Comparison of ENCODE assay signal across 8 cellular contexts in genomic region chr5:139385061-139385889, GRCh38. TPM values are rescaled to one million over a fixed set of nuclear protein-coding genes. Genes with fewer than 3 reads are reported as not detected.
DNase-seq lines count a peak whose midpoint lies in the region; ATAC-seq and TF ChIP-seq lines count a peak whose summit lies in the region.

No MANE protein-coding gene starts in this region.

- peak; percentile 56 for DNase-seq in activated CD4-positive, alpha-beta T cell treated with anti-CD3 and anti-CD28 coated beads, Interleukin-2, amount 10 ng/mL, durations not matched to agents 7 days and 5 days
- no peak for DNase-seq in activated CD4-positive, alpha-beta T cell treated with anti-CD3 and anti-CD28 coated beads, Interleukin-2, amount 50 U/mL, for 4 hours
- DNase-seq in RWPE2 (ENCODE audit: low spot score): peak; percentile 45
- DNase-seq in esophagus muscularis mucosa (ENCODE audit: extremely low spot score): no peak
- no peak for DNase-seq in thoracic aorta (ENCODE audit: low spot score)
- no peak for DNase-seq in NCI-H446 treated with DMSO at 0.1 percent for 48 hours (lab: John Stamatoyannopoulos, UW)
- no peak for DNase-seq in NCI-H2107 (lab: John Stamatoyannopoulos, UW)

- H3K36me3 ChIP-seq in RWPE2 (ENCODE audit: low read depth) (no peaks in the 10 kb centered on the region), esophagus muscularis mucosa (peaks cover 0 to 10% (median 0%) of the 10 kb centered on the region in 4 donors), thoracic aorta (no peaks in the 10 kb centered on the region)

- peak overlapping the region; percentile 94 for H3K27ac Mint-ChIP-seq in activated CD4-positive, alpha-beta T cell treated with anti-CD3 and anti-CD28 coated beads, Interleukin-2, amount 10 ng/mL, durations not matched to agents 7 days and 5 days

- H3K9me3 Mint-ChIP-seq in activated CD4-positive, alpha-beta T cell treated with anti-CD3 and anti-CD28 coated beads, Interleukin-2, amount 10 ng/mL, durations not matched to agents 7 days and 5 days: no peaks in the 10 kb centered on the region

- peak; percentile 54 for TF ChIP-seq CTCF in RWPE2 (IDR thresholded peaks at IDR 0.05; ENCODE audit: poor library complexity, severe bottlenecking)
- peak in 1 of 3 experiments; percentile 23 for TF ChIP-seq CTCF in esophagus muscularis mucosa (IDR thresholded peaks at IDR 0.05)
- no peak for TF ChIP-seq CTCF in thoracic aorta (IDR thresholded peaks at IDR 0.05)

- intact Hi-C loops in esophagus muscularis mucosa (cut with DNase I): no loop called here

- no peak for TF ChIP-seq POLR2A in esophagus muscularis mucosa (IDR thresholded peaks at IDR 0.05; ENCODE audit: low read depth)

- peaks cover 61% of the 10 kb centered on the region for H3K4me1 Mint-ChIP-seq in activated CD4-positive, alpha-beta T cell treated with anti-CD3 and anti-CD28 coated beads, Interleukin-2, amount 10 ng/mL, durations not matched to agents 7 days and 5 days

- CTCF ChIA-PET in activated CD4-positive, alpha-beta T cell treated with anti-CD3 and anti-CD28 coated beads, Interleukin-2, amount 10 ng/mL, durations not matched to agents 7 days and 5 days (lab: Charles Lee): interaction anchor here (0.7 to 1.6 kb wide), 4 partner anchors 11 to 832 kb away, joined by 3 to 6 read pairs (median 4); partner anchors contain the start of gene PAIP2

- no peak overlapping the region for H3K27ac ChIP-seq in RWPE2 (ENCODE audit: poor library complexity, severe bottlenecking)
- H3K27ac ChIP-seq in esophagus muscularis mucosa (replicated peaks in 1 of 4): peak overlapping the region; percentile 16 to 69 (median 50)
- H3K27ac ChIP-seq in thoracic aorta: no peak overlapping the region

- no peaks in the 10 kb centered on the region for H3K27me3 Mint-ChIP-seq in activated CD4-positive, alpha-beta T cell treated with anti-CD3 and anti-CD28 coated beads, Interleukin-2, amount 10 ng/mL, durations not matched to agents 7 days and 5 days

- ATAC-seq in RWPE2 (ENCODE audit: low read depth) (peak; percentile 51), thoracic aorta (ENCODE audit: insufficient number of reproducible peaks, low FRiP score, low read depth) (no peak), HG02884 (IDR thresholded peaks at IDR 0.05; ENCODE audit: unreplicated experiment) (no peak)

- WGBS in esophagus muscularis mucosa: 49% methylated on average over 7 of the region's 7 CpGs

- TF ChIP-seq EP300 in esophagus muscularis mucosa (IDR thresholded peaks at IDR 0.05): no peak

- H3K4me3 ChIP-seq in RWPE2 (ENCODE audit: severe bottlenecking) (peak overlapping the region; percentile 18), esophagus muscularis mucosa (peak overlapping the region; percentile 33 to 43 (median 41)), thoracic aorta (peak overlapping the region; percentile 66)

- H3K27me3 ChIP-seq in RWPE2 (ENCODE audit: insufficient read depth, poor library complexity, severe bottlenecking) (no peaks in the 10 kb centered on the region), esophagus muscularis mucosa (no peaks in the 10 kb centered on the region), thoracic aorta (replicated peaks; ENCODE audit: insufficient read depth) (no peaks in the 10 kb centered on the region)

- POLR2A ChIA-PET in activated CD4-positive, alpha-beta T cell treated with anti-CD3 and anti-CD28 coated beads, Interleukin-2, amount 10 ng/mL, durations not matched to agents 7 days and 5 days (lab: Charles Lee): no interaction called here

- peak overlapping the region; percentile 68 for H3K4me3 Mint-ChIP-seq in activated CD4-positive, alpha-beta T cell treated with anti-CD3 and anti-CD28 coated beads, Interleukin-2, amount 10 ng/mL, durations not matched to agents 7 days and 5 days

- H3K36me3 Mint-ChIP-seq in activated CD4-positive, alpha-beta T cell treated with anti-CD3 and anti-CD28 coated beads, Interleukin-2, amount 10 ng/mL, durations not matched to agents 7 days and 5 days (ENCODE audit: low read depth): no peaks in the 10 kb centered on the region

- no peaks in the 10 kb centered on the region for H3K9me3 ChIP-seq in RWPE2 (ENCODE audit: severe bottlenecking)
- H3K9me3 ChIP-seq in esophagus muscularis mucosa: no peaks in the 10 kb centered on the region
- H3K9me3 ChIP-seq in thoracic aorta: no peaks in the 10 kb centered on the region

- H3K4me1 ChIP-seq in RWPE2 (ENCODE audit: insufficient read depth, poor library complexity, severe bottlenecking) (peaks cover 14% of the 10 kb centered on the region), esophagus muscularis mucosa (peaks cover 11 to 28% (median 21%) of the 10 kb centered on the region in 4 donors), thoracic aorta (ENCODE audit: control insufficient read depth in 1 of 2, low read depth in 2 of 2) (peaks cover 3 to 13% of the 10 kb centered on the region in 2 donors)

RNA-seq across cellular contexts. Expression of gene SLC23A1, which starts 2.2 kb away (rescaled TPM):
- under 1 TPM; 0.75 to 0.77 TPM for total RNA-seq in activated CD4-positive, alpha-beta T cell treated with anti-CD3 and anti-CD28 coated beads, Interleukin-2, amount 10 ng/mL, durations not matched to agents 7 days and 5 days
- total RNA-seq in esophagus muscularis mucosa (not detected), thoracic aorta (not detected)

RNA-seq across cellular contexts. Expression of gene MZB1, which starts 4.4 kb away (rescaled TPM):
- 10 to 100 TPM; 12.7 to 13.4 TPM for total RNA-seq in activated CD4-positive, alpha-beta T cell treated with anti-CD3 and anti-CD28 coated beads, Interleukin-2, amount 10 ng/mL, durations not matched to agents 7 days and 5 days
- total RNA-seq in esophagus muscularis mucosa (under 1 TPM in 2 of 4 donors, not detected in 2; 0.78 to 0.99 TPM), thoracic aorta (not detected)

RNA-seq across cellular contexts. Expression of gene PROB1, which starts 9.6 kb away (rescaled TPM):
- total RNA-seq in activated CD4-positive, alpha-beta T cell treated with anti-CD3 and anti-CD28 coated beads, Interleukin-2, amount 10 ng/mL, durations not matched to agents 7 days and 5 days: 1 to 10 TPM; 3.3 to 3.4 TPM
- total RNA-seq in esophagus muscularis mucosa (10 to 100 TPM in 2 of 4 donors, 1 to 10 TPM in 2; 2.5 to 11.0 (median 7.8) TPM), thoracic aorta (1 to 10 TPM; 1.9 to 4.9 TPM)

RNA-seq across cellular contexts. Expression of gene SPATA24, which starts 18.6 kb away (rescaled TPM):
- 1 to 10 TPM; 5.5 to 7.2 TPM for total RNA-seq in activated CD4-positive, alpha-beta T cell treated with anti-CD3 and anti-CD28 coated beads, Interleukin-2, amount 10 ng/mL, durations not matched to agents 7 days and 5 days
- total RNA-seq in esophagus muscularis mucosa (1 to 10 TPM; 2.9 to 6.5 (median 4.8) TPM), thoracic aorta (10 to 100 TPM in 1 of 2 donors, 1 to 10 TPM in 1; 1.2 to 11.6 TPM)

RNA-seq across cellular contexts. Expression of gene PAIP2, which starts 43.6 kb away (rescaled TPM):
- total RNA-seq in activated CD4-positive, alpha-beta T cell treated with anti-CD3 and anti-CD28 coated beads, Interleukin-2, amount 10 ng/mL, durations not matched to agents 7 days and 5 days: 10 to 100 TPM; 87.0 to 96.0 TPM
- 100 to 1,000 TPM in 1 of 4 donors, 10 to 100 TPM in 3; 73.6 to 111 (median 97.0) TPM for total RNA-seq in esophagus muscularis mucosa
- total RNA-seq in thoracic aorta: 10 to 100 TPM; 53.9 to 65.6 TPM

Comparison
In these comparisons a context has a peak if more than half of its experiments do, and no peak if none do; other contexts are left out.
1. DNase-seq: peak in activated CD4-positive, alpha-beta T cell treated with anti-CD3 and anti-CD28 coated beads, Interleukin-2, amount 10 ng/mL, durations not matched to agents 7 days and 5 days (single experiment) and RWPE2 (single experiment); none in activated CD4-positive, alpha-beta T cell treated with anti-CD3 and anti-CD28 coated beads, Interleukin-2, amount 50 U/mL, for 4 hours (0 of 2), esophagus muscularis mucosa (single experiment), thoracic aorta (single experiment), NCI-H446 treated with DMSO at 0.1 percent for 48 hours (single experiment) and NCI-H2107 (single experiment).
2. H3K27ac ChIP-seq: peak in esophagus muscularis mucosa (4 of 4); none in RWPE2 (single experiment) and thoracic aorta (0 of 2).
3. RNA of gene MZB1, which starts 4.4 kb away (total RNA-seq): 12.7 to 13.4 TPM in activated CD4-positive, alpha-beta T cell treated with anti-CD3 and anti-CD28 coated beads, Interleukin-2, amount 10 ng/mL, durations not matched to agents 7 days and 5 days; 0.78 to 0.99 TPM in esophagus muscularis mucosa and not detected in thoracic aorta; every median in the first group is over 4 times any median in the second.
4. Peak in every context shown above with its lines, with median percentiles within 50 percentile points of each other: H3K4me3 ChIP-seq.